ENCODE assay signal across 25 cellular contexts in genomic region chr3:64454768-64455167, GRCh38.
DNase-seq lines count a peak whose midpoint lies in the region; ATAC-seq, FAIRE-seq and TF ChIP-seq lines count a peak whose summit lies in the region.
"Had no signal": no experiment of that assay in that cellular context is flagged by ENCODE, and none has a peak within 500 bp of the region (broad histone marks: within the 10 kb centered on the region; RNA-seq: fewer than 3 reads in every experiment).

No MANE protein-coding gene starts in this region.

- 66% methylated on average over 5 of the region's 5 CpGs for WGBS in smooth muscle cell (ENCODE audit: low lambda C conversion rate)

- no peak overlapping the region for H3K9ac ChIP-seq in BLaER1 treated with 17β-estradiol and CSF1 and Interleukin-3, amounts not matched to agents 10 nM and 100 nM
- no peak overlapping the region for H3K9ac ChIP-seq in astrocyte (ENCODE audit: low read length)
- H3K9ac ChIP-seq in smooth muscle cell (ENCODE audit: low read depth): no peak overlapping the region
- H3K9ac ChIP-seq: GM23248 had no signal

- peaks cover 17 to 62% (median 41%) of the 10 kb centered on the region in 10 experiments for H3K4me1 ChIP-seq in BLaER1 treated with 17β-estradiol and CSF1 and Interleukin-3, amounts not matched to agents 10 nM and 100 nM
- peaks cover 11% of the 10 kb centered on the region for H3K4me1 ChIP-seq in astrocyte (ENCODE audit: insufficient read depth, low read length)
- H3K4me1 ChIP-seq in smooth muscle cell (ENCODE audit: low read depth): peaks cover 24% of the 10 kb centered on the region
- H3K4me1 ChIP-seq: A549, BE2C had no signal

- H3K27me3 ChIP-seq in BLaER1 treated with 17β-estradiol and CSF1 and Interleukin-3, amounts not matched to agents 10 nM and 100 nM: no peaks in the 10 kb centered on the region
- H3K27me3 ChIP-seq in astrocyte (ENCODE audit: insufficient read depth, low read length): peaks cover 7% of the 10 kb centered on the region
- H3K27me3 ChIP-seq in smooth muscle cell (ENCODE audit: low read depth): no peaks in the 10 kb centered on the region
- H3K27me3 ChIP-seq: BE2C had no signal

- peak overlapping the region in 7 of 11 experiments; percentile 67 to 82 (median 71); a peak in 10 of 22 replicates for H3K4me2 ChIP-seq in BLaER1 treated with 17β-estradiol and CSF1 and Interleukin-3, amounts not matched to agents 10 nM and 100 nM
- H3K4me2 ChIP-seq in astrocyte (ENCODE audit: low read length) (no peak overlapping the region), smooth muscle cell (peak overlapping the region; percentile 4)
- H3K4me2 ChIP-seq: A549 had no signal

- no peaks in the 10 kb centered on the region for H3K9me3 Mint-ChIP-seq in activated T-cell treated with anti-CD3 and anti-CD28 coated beads, Interleukin-2, amount 50 U/mL, for 72 hours
- H3K9me3 Mint-ChIP-seq in activated T-cell treated with anti-CD3 and anti-CD28 coated beads, Interleukin-2, amount 50 U/mL, for 24 hours: no peaks in the 10 kb centered on the region
- no peaks in the 10 kb centered on the region for H3K9me3 Mint-ChIP-seq in astrocyte (ENCODE audit: unreplicated experiment)
- H3K9me3 Mint-ChIP-seq: CD8-positive, alpha-beta T cell; H9 had no signal

- no peak for TF ChIP-seq CTCF in astrocyte (IDR thresholded peaks at IDR 0.05; ENCODE audit: insufficient read depth, low read depth, low read length)
- TF ChIP-seq CTCF in smooth muscle cell (IDR thresholded peaks at IDR 0.05; ENCODE audit: borderline replicate concordance, insufficient read depth, poor library complexity, severe bottlenecking): no peak

- peaks cover 28% of the 10 kb centered on the region for H3K27me3 Mint-ChIP-seq in activated T-cell treated with anti-CD3 and anti-CD28 coated beads, Interleukin-2, amount 50 U/mL, for 72 hours (ENCODE audit: low read depth)
- no peaks in the 10 kb centered on the region for H3K27me3 Mint-ChIP-seq in activated T-cell treated with anti-CD3 and anti-CD28 coated beads, Interleukin-2, amount 50 U/mL, for 24 hours
- peaks cover 4% of the 10 kb centered on the region for H3K27me3 Mint-ChIP-seq in astrocyte (ENCODE audit: low read depth, unreplicated experiment)

- H3K36me3 ChIP-seq in BLaER1 treated with 17β-estradiol and CSF1 and Interleukin-3, amounts not matched to agents 10 nM and 100 nM: no peaks in the 10 kb centered on the region
- H3K36me3 ChIP-seq in astrocyte (ENCODE audit: insufficient read depth, low read length): no peaks in the 10 kb centered on the region
- no peaks in the 10 kb centered on the region for H3K36me3 ChIP-seq in smooth muscle cell (ENCODE audit: low read depth)
- H3K36me3 ChIP-seq: BE2C had no signal

- H3K9me3 ChIP-seq in BLaER1 treated with 17β-estradiol and CSF1 and Interleukin-3, amounts not matched to agents 10 nM and 100 nM (replicated peaks in 1 of 11): no peaks in the 10 kb centered on the region
- H3K9me3 ChIP-seq in astrocyte (ENCODE audit: insufficient read depth, low read depth, low read length): no peaks in the 10 kb centered on the region
- H3K9me3 ChIP-seq in smooth muscle cell (replicated peaks; ENCODE audit: low read depth): no peaks in the 10 kb centered on the region
- H3K9me3 ChIP-seq: A549, BE2C, Caco-2 had no signal

- no peak for FAIRE-seq in astrocyte (lab: Jason Lieb, UNC)
- FAIRE-seq: A549, GM12891, GM18507, H1 had no signal

- no peak overlapping the region for H3K4me3 Mint-ChIP-seq in activated T-cell treated with anti-CD3 and anti-CD28 coated beads, Interleukin-2, amount 50 U/mL, for 72 hours
- no peak overlapping the region for H3K4me3 Mint-ChIP-seq in activated T-cell treated with anti-CD3 and anti-CD28 coated beads, Interleukin-2, amount 50 U/mL, for 24 hours
- no peak overlapping the region for H3K4me3 Mint-ChIP-seq in astrocyte (ENCODE audit: unreplicated experiment)
- H3K4me3 Mint-ChIP-seq: CD4-positive, CD25-positive, alpha-beta regulatory T cell; CD8-positive, alpha-beta T cell; H9 had no signal

- H2AFZ ChIP-seq in astrocyte (ENCODE audit: low read depth, low read length) (no peak overlapping the region), smooth muscle cell (ENCODE audit: low read depth) (no peak overlapping the region)
- H2AFZ ChIP-seq: GM23248 had no signal

- H3K79me2 ChIP-seq in astrocyte (ENCODE audit: insufficient read depth, low read length) (no peaks in the 10 kb centered on the region), smooth muscle cell (ENCODE audit: low read depth) (no peaks in the 10 kb centered on the region)

- H4K20me1 ChIP-seq in BLaER1 treated with 17β-estradiol and CSF1 and Interleukin-3, amounts not matched to agents 10 nM and 100 nM: no peaks in the 10 kb centered on the region
- H4K20me1 ChIP-seq in astrocyte (ENCODE audit: insufficient read depth, low read length) (no peaks in the 10 kb centered on the region), smooth muscle cell (ENCODE audit: low read depth) (no peaks in the 10 kb centered on the region)

- ATAC-seq in activated T-cell treated with anti-CD3 and anti-CD28 coated beads, Interleukin-2, amount 50 U/mL, for 72 hours (replicated peaks in 1 of 2): peak; percentile 45 to 63
- ATAC-seq in GM21381 (IDR thresholded peaks at IDR 0.05; ENCODE audit: unreplicated experiment) (no peak), GM21528 (IDR thresholded peaks at IDR 0.05; ENCODE audit: low FRiP score, unreplicated experiment) (no peak)
- ATAC-seq: A549; CD8-positive, alpha-beta T cell; HCT116 had no signal

- no peak for DNase-seq in activated T-cell treated with anti-CD3 and anti-CD28 coated beads, Interleukin-2, amount 50 U/mL, for 72 hours
- no peak for DNase-seq in activated T-cell treated with anti-CD3 and anti-CD28 coated beads, Interleukin-2, amount 50 U/mL, for 24 hours
- DNase-seq in astrocyte (ENCODE audit: low read depth): no peak
- DNase-seq in smooth muscle cell (lab: John Stamatoyannopoulos, UW; ENCODE audit: unreplicated experiment): no peak
- DNase-seq: 8988T; ACHN; AML-193; BE2C; Caco-2; CD4-positive, CD25-positive, alpha-beta regulatory T cell; CD8-positive, alpha-beta T cell; DMS153; DND-41; GDM1; H9 had no signal

- no peaks in the 10 kb centered on the region for H3K4me1 Mint-ChIP-seq in activated T-cell treated with anti-CD3 and anti-CD28 coated beads, Interleukin-2, amount 50 U/mL, for 72 hours (ENCODE audit: low read depth)
- H3K4me1 Mint-ChIP-seq in activated T-cell treated with anti-CD3 and anti-CD28 coated beads, Interleukin-2, amount 50 U/mL, for 24 hours (ENCODE audit: low read depth): no peaks in the 10 kb centered on the region
- peaks cover 14% of the 10 kb centered on the region for H3K4me1 Mint-ChIP-seq in astrocyte (ENCODE audit: low read depth, unreplicated experiment)
- H3K4me1 Mint-ChIP-seq: CD4-positive, CD25-positive, alpha-beta regulatory T cell had no signal

- no peak overlapping the region for H3K4me3 ChIP-seq in BLaER1 treated with 17β-estradiol and CSF1 and Interleukin-3, amounts not matched to agents 10 nM and 100 nM
- H3K4me3 ChIP-seq in astrocyte (ENCODE audit: insufficient read depth, low read depth, low read length) (no peak overlapping the region), smooth muscle cell (no peak overlapping the region)
- H3K4me3 ChIP-seq: A549, GM23248 had no signal

- H3K27ac ChIP-seq in BLaER1 treated with 17β-estradiol and CSF1 and Interleukin-3, amounts not matched to agents 10 nM and 100 nM: 0 out of 22 replicates have a peak overlapping the region, but pooled peaks of 1 of the 11 experiments have one; percentile 57
- no peak overlapping the region for H3K27ac ChIP-seq in astrocyte (ENCODE audit: low read depth, low read length)
- peak overlapping the region; percentile 3 for H3K27ac ChIP-seq in smooth muscle cell (ENCODE audit: low read depth)
- H3K27ac ChIP-seq: A549, C4-2B, GM23248 had no signal

- no peak overlapping the region for H3K27ac Mint-ChIP-seq in activated T-cell treated with anti-CD3 and anti-CD28 coated beads, Interleukin-2, amount 50 U/mL, for 72 hours
- H3K27ac Mint-ChIP-seq in activated T-cell treated with anti-CD3 and anti-CD28 coated beads, Interleukin-2, amount 50 U/mL, for 24 hours: no peak overlapping the region
- peak overlapping the region; percentile 77 for H3K27ac Mint-ChIP-seq in astrocyte (ENCODE audit: unreplicated experiment)
- H3K27ac Mint-ChIP-seq: CD4-positive, CD25-positive, alpha-beta regulatory T cell; CD8-positive, alpha-beta T cell; H9 had no signal

- H3F3A ChIP-seq in smooth muscle cell (ENCODE audit: low read depth): no peaks in the 10 kb centered on the region

- H3K36me3 Mint-ChIP-seq in activated T-cell treated with anti-CD3 and anti-CD28 coated beads, Interleukin-2, amount 50 U/mL, for 72 hours (ENCODE audit: insufficient read depth in 2 of 2): no peaks in the 10 kb centered on the region
- no peaks in the 10 kb centered on the region for H3K36me3 Mint-ChIP-seq in activated T-cell treated with anti-CD3 and anti-CD28 coated beads, Interleukin-2, amount 50 U/mL, for 24 hours (ENCODE audit: low read depth)
- H3K36me3 Mint-ChIP-seq in astrocyte (ENCODE audit: low read depth, unreplicated experiment): peaks cover 9% of the 10 kb centered on the region
- H3K36me3 Mint-ChIP-seq: CD4-positive, CD25-positive, alpha-beta regulatory T cell; CD8-positive, alpha-beta T cell had no signal

Comparison
In these comparisons a context has a peak if more than half of its experiments do, and no peak if none do; other contexts are left out.
1. ATAC-seq: peak in activated T-cell treated with anti-CD3 and anti-CD28 coated beads, Interleukin-2, amount 50 U/mL, for 72 hours (2 of 2); none in GM21381 (single experiment) and GM21528 (single experiment).